Comparison of ENCODE assay signal across 8 cellular contexts in genomic region chr4:18021720-18022571, GRCh38. TPM values are rescaled to one million over a fixed set of nuclear protein-coding genes. Genes with fewer than 3 reads are reported as not detected.
DNase-seq lines count a peak whose midpoint lies in the region; ATAC-seq lines count a peak whose summit lies in the region.

Gene LCORL, minus strand, starts transcription at chr4:18021755. Its CDS starts 4 bp downstream, at chr4:18021751.

- no peaks in the 10 kb centered on the region for H3K9me3 Mint-ChIP-seq in activated CD4-positive, alpha-beta T cell treated with anti-CD3 and anti-CD28 coated beads, Interleukin-2, amount 10 ng/mL, durations not matched to agents 7 days and 5 days

- POLR2A ChIA-PET in activated CD4-positive, alpha-beta T cell treated with anti-CD3 and anti-CD28 coated beads, Interleukin-2, amount 10 ng/mL, durations not matched to agents 7 days and 5 days (lab: Charles Lee) = no interaction called here

- H3K4me3 Mint-ChIP-seq in activated CD4-positive, alpha-beta T cell treated with anti-CD3 and anti-CD28 coated beads, Interleukin-2, amount 10 ng/mL, durations not matched to agents 7 days and 5 days = peak within 1 kb of the TSS; percentile 96

- peak within 1 kb of the TSS; percentile 99 for H3K4me3 ChIP-seq in BLaER1

- peaks cover 12% of the 10 kb centered on the region for H3K27me3 ChIP-seq in BLaER1

- H3K27ac Mint-ChIP-seq in activated CD4-positive, alpha-beta T cell treated with anti-CD3 and anti-CD28 coated beads, Interleukin-2, amount 10 ng/mL, durations not matched to agents 7 days and 5 days = peak within 1 kb of the TSS; percentile 87

- H3K27ac ChIP-seq in BLaER1 = peak within 1 kb of the TSS; percentile 98

- peaks cover 23% of the 10 kb centered on the region for H3K4me1 Mint-ChIP-seq in activated CD4-positive, alpha-beta T cell treated with anti-CD3 and anti-CD28 coated beads, Interleukin-2, amount 10 ng/mL, durations not matched to agents 7 days and 5 days

- H3K36me3 Mint-ChIP-seq in activated CD4-positive, alpha-beta T cell treated with anti-CD3 and anti-CD28 coated beads, Interleukin-2, amount 10 ng/mL, durations not matched to agents 7 days and 5 days (ENCODE audit: low read depth) = no peaks in the 10 kb centered on the region

- peaks cover 50% of the 10 kb centered on the region for H3K27me3 Mint-ChIP-seq in activated CD4-positive, alpha-beta T cell treated with anti-CD3 and anti-CD28 coated beads, Interleukin-2, amount 10 ng/mL, durations not matched to agents 7 days and 5 days

- ATAC-seq in HG03460 (IDR thresholded peaks at IDR 0.05; ENCODE audit: unreplicated experiment) = peak; percentile 69

- H3K4me2 ChIP-seq in BLaER1 = peak within 1 kb of the TSS; percentile 96

- DNase-seq in GM19240 (ENCODE audit: insufficient read length, low spot score) (peak; percentile 49), NCI-H526 (lab: John Stamatoyannopoulos, UW) (peak; percentile 95 to 97), dedifferentiated amniotic fluid mesenchymal stem cell (ENCODE audit: extremely low spot score) (peak; percentile 97), left kidney (ENCODE audit: low read depth, low spot score) (peak; percentile 99)
- DNase-seq in activated CD4-positive, alpha-beta T cell treated with anti-CD3 and anti-CD28 coated beads, Interleukin-2, amount 10 ng/mL, durations not matched to agents 7 days and 5 days = peak; percentile 91
- DNase-seq in stimulated activated CD4-positive, alpha-beta T cell treated with anti-CD3 and anti-CD28 coated beads, Interleukin-2, amount 100 ng/mL, for 24 hours = peak; percentile 85 to 86

- peak within 1 kb of the TSS; percentile 97 for H3K9ac ChIP-seq in BLaER1

- peaks cover 38% of the 10 kb centered on the region for H4K20me1 ChIP-seq in BLaER1

- H3K9me3 ChIP-seq in BLaER1 = no peaks in the 10 kb centered on the region

- no peaks in the 10 kb centered on the region for H3K36me3 ChIP-seq in BLaER1

- CTCF ChIA-PET in activated CD4-positive, alpha-beta T cell treated with anti-CD3 and anti-CD28 coated beads, Interleukin-2, amount 10 ng/mL, durations not matched to agents 7 days and 5 days (lab: Charles Lee) = interaction anchor here (0.5 to 1.4 kb wide), 2 partner anchors 36 to 454 kb away, joined by 3 read pairs; no protein-coding TSS in a partner anchor

- H3K4me1 ChIP-seq in BLaER1 = peaks cover 28% of the 10 kb centered on the region

RNA-seq across cellular contexts. Expression of gene LCORL, which starts in this region (rescaled TPM):
- 1 to 10 TPM; 8.0 to 8.4 TPM for total RNA-seq in activated CD4-positive, alpha-beta T cell treated with anti-CD3 and anti-CD28 coated beads, Interleukin-2, amount 10 ng/mL, durations not matched to agents 7 days and 5 days

Comparison
In these comparisons a context has a peak if more than half of its experiments do, and no peak if none do; other contexts are left out.
1. Peak in every context shown above with its lines: DNase-seq, ATAC-seq, H3K4me3 ChIP-seq and H3K27ac ChIP-seq.
2. DNase-seq: peak in every context shown above with its lines; median percentile 99 in left kidney; 97 in dedifferentiated amniotic fluid mesenchymal stem cell; 96 in NCI-H526; 91 in activated CD4-positive, alpha-beta T cell treated with anti-CD3 and anti-CD28 coated beads, Interleukin-2, amount 10 ng/mL, durations not matched to agents 7 days and 5 days; 86 in stimulated activated CD4-positive, alpha-beta T cell treated with anti-CD3 and anti-CD28 coated beads, Interleukin-2, amount 100 ng/mL, for 24 hours; 49 in GM19240.